Comparison of ENCODE assay signal across 2 cellular contexts in the genomic region with DNA sequence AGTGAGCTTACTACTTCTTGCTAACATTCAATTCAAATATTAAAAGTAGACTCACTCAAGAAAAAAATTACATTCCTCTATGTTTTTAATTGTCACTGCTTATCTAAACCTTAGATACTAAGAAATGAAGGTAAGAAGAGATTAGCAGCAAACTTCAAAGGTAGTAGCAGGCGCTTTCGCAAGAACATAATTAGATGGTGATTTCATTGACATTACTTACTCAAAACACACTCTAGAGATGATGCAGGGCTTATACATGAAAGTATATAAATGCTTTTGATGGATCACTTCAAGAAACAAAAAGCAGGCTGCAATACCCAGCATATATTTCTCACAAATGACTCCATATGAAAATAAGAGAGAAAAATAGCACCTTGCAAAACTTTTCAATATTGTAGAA.
A peak's percentile ranks its signal among the peaks of the same experiment; 100 is the strongest.
TF ChIP-seq lines count a peak whose summit lies in the region.

No MANE protein-coding gene starts in this region.

TF ChIP-seq in HEK293, 187 proteins besides CTCF, POLR2A, EP300 and RAD21:
- TF ChIP-seq ZNF37A (tag by site-specific recombination; IDR thresholded peaks at IDR 0.05) (no peak), TCF7L2 (IDR thresholded peaks at IDR 0.05; ENCODE audit: borderline replicate concordance, low read depth, low read length) (peak; percentile 67)

TF ChIP-seq in GM12878, 131 proteins besides CTCF, POLR2A, EP300 and RAD21 (continues in another document):
- TF ChIP-seq, protein P1, sequence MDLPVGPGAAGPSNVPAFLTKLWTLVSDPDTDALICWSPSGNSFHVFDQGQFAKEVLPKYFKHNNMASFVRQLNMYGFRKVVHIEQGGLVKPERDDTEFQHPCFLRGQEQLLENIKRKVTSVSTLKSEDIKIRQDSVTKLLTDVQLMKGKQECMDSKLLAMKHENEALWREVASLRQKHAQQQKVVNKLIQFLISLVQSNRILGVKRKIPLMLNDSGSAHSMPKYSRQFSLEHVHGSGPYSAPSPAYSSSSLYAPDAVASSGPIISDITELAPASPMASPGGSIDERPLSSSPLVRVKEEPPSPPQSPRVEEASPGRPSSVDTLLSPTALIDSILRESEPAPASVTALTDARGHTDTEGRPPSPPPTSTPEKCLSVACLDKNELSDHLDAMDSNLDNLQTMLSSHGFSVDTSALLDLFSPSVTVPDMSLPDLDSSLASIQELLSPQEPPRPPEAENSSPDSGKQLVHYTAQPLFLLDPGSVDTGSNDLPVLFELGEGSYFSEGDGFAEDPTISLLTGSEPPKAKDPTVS (IDR thresholded peaks at IDR 0.05; ENCODE audit: low read depth, low read length): no peak
- TF ChIP-seq EGR1 (IDR thresholded peaks at IDR 0.05; ENCODE audit: borderline replicate concordance in 1 of 2, low read depth in 2 of 2, low read length in 2 of 2): no peak
- no peak for TF ChIP-seq SUPT20H (IDR thresholded peaks at IDR 0.05; ENCODE audit: borderline replicate concordance, control insufficient read depth, low read depth, low read length)
- peak; percentile 96 for TF ChIP-seq TCF7 (IDR thresholded peaks at IDR 0.05; ENCODE audit: borderline replicate concordance)
- no peak for TF ChIP-seq REST (IDR thresholded peaks at IDR 0.05; ENCODE audit: low read depth, low read length)
- TF ChIP-seq IRF3 (IDR thresholded peaks at IDR 0.05): no peak
- TF ChIP-seq ZBTB40 (IDR thresholded peaks at IDR 0.05; ENCODE audit: borderline replicate concordance): no peak
- TF ChIP-seq GABPA (IDR thresholded peaks at IDR 0.05; ENCODE audit: low read depth): peak; percentile 52; the same call in 1 of the 2 replicates
- TF ChIP-seq IKZF1 (conservative IDR thresholded peaks at IDR 0.05): no peak
- peak; percentile 73; the same call in 1 of the 2 replicates for TF ChIP-seq BACH1 (IDR thresholded peaks at IDR 0.05; ENCODE audit: borderline replicate concordance)
- peak; percentile 15; the same call in 1 of the 2 replicates for TF ChIP-seq RUNX3 (IDR thresholded peaks at IDR 0.05; ENCODE audit: low read length)
- no peak for TF ChIP-seq CEBPB (IDR thresholded peaks at IDR 0.05; ENCODE audit: borderline replicate concordance in 1 of 2, low read depth in 2 of 2, low read length in 2 of 2)
- TF ChIP-seq CHD2 (IDR thresholded peaks at IDR 0.05; ENCODE audit: borderline replicate concordance, low read depth, low read length): no peak
- no peak for TF ChIP-seq NR2C2 (IDR thresholded peaks at IDR 0.05; ENCODE audit: borderline replicate concordance, control insufficient read depth, insufficient read length, low read depth)
- TF ChIP-seq KDM1A (IDR thresholded peaks at IDR 0.05; ENCODE audit: borderline replicate concordance): no peak
- TF ChIP-seq RB1 (IDR thresholded peaks at IDR 0.05; ENCODE audit: borderline replicate concordance): no peak
- no peak for TF ChIP-seq SP1 (IDR thresholded peaks at IDR 0.05; ENCODE audit: low read depth, low read length)
- no peak for TF ChIP-seq YBX1 (IDR thresholded peaks at IDR 0.05)
- TF ChIP-seq EZH2 (IDR thresholded peaks at IDR 0.05; ENCODE audit: borderline replicate concordance, control insufficient read depth, low read depth, low read length): no peak
- TF ChIP-seq SREBF2 (IDR thresholded peaks at IDR 0.05; ENCODE audit: low read length): no peak
- TF ChIP-seq ZBTB33 (IDR thresholded peaks at IDR 0.05): no peak
- TF ChIP-seq ZNF384 (IDR thresholded peaks at IDR 0.05; ENCODE audit: borderline replicate concordance, low read depth, low read length): no peak
- TF ChIP-seq CREB1 (IDR thresholded peaks at IDR 0.05; ENCODE audit: low read depth): no peak
- TF ChIP-seq ZBTB11 (CRISPR knock-in tag; IDR thresholded peaks at IDR 0.05): no peak
- TF ChIP-seq NR2C1 (IDR thresholded peaks at IDR 0.05): no peak
- no peak for TF ChIP-seq ZBTB4 (CRISPR knock-in tag; IDR thresholded peaks at IDR 0.05)
- TF ChIP-seq FOXM1 (IDR thresholded peaks at IDR 0.05; ENCODE audit: low read depth, low read length): peak; percentile 59; the same call in 1 of the 2 replicates
- TF ChIP-seq POU2F2 (IDR thresholded peaks at IDR 0.05; ENCODE audit: borderline replicate concordance, low read depth, low read length): no peak
- no peak for TF ChIP-seq CBX5 (IDR thresholded peaks at IDR 0.05; ENCODE audit: low read depth)
- no peak for TF ChIP-seq HDGF (IDR thresholded peaks at IDR 0.05)
- TF ChIP-seq ZNF24 (IDR thresholded peaks at IDR 0.05): peak; percentile 40; the same call in 1 of the 2 replicates
- TF ChIP-seq POLR2AphosphoS2 (IDR thresholded peaks at IDR 0.05; ENCODE audit: low read depth, low read length): no peak
- no peak for TF ChIP-seq STAT1 (conservative IDR thresholded peaks at IDR 0.05)
- no peak for TF ChIP-seq ZNF207 (IDR thresholded peaks at IDR 0.05; ENCODE audit: borderline replicate concordance)
- TF ChIP-seq MYC (IDR thresholded peaks at IDR 0.05; ENCODE audit: insufficient read depth, insufficient read length, insufficient replicate concordance, low read length, severe bottlenecking): no peak
- TF ChIP-seq SMARCA5 (IDR thresholded peaks at IDR 0.05): no peak
